ENCODE assay signal across 2 cellular contexts in genomic region chr21:46203203-46203600, GRCh38.
TF ChIP-seq lines count a peak whose summit lies in the region.

No MANE protein-coding gene starts in this region.

TF ChIP-seq in SK-N-SH, 30 proteins besides CTCF, POLR2A, EP300 and RAD21 (continued from another document):
- TF ChIP-seq PBX3 (IDR thresholded peaks at IDR 0.05) (no peak), NRF1 (IDR thresholded peaks at IDR 0.05; ENCODE audit: low read depth, low read length) (no peak), MAX (IDR thresholded peaks at IDR 0.05; ENCODE audit: low read depth) (no peak), REST (IDR thresholded peaks at IDR 0.05; ENCODE audit: low read depth, low read length) (no peak), IRF3 (IDR thresholded peaks at IDR 0.05; ENCODE audit: low read depth, low read length) (no peak), NFIC (IDR thresholded peaks at IDR 0.05; ENCODE audit: borderline replicate concordance) (no peak), YY1 (IDR thresholded peaks at IDR 0.05; ENCODE audit: low read depth) (no peak), USF2 (IDR thresholded peaks at IDR 0.05; ENCODE audit: borderline replicate concordance, low read depth, low read length) (no peak), FOXJ3 (CRISPR knock-in tag; IDR thresholded peaks at IDR 0.05) (no peak), FOSL2 (IDR thresholded peaks at IDR 0.05; ENCODE audit: borderline replicate concordance, low read depth) (no peak), ZBTB33 (IDR thresholded peaks at IDR 0.05; ENCODE audit: borderline replicate concordance, low read depth) (no peak), MEF2A (IDR thresholded peaks at IDR 0.05; ENCODE audit: borderline replicate concordance, low read depth) (no peak)

TF ChIP-seq in SK-N-SH treated with all-trans-retinoic acid at 6 μM for 48 hours, 23 proteins besides CTCF, POLR2A, EP300 and RAD21 (continued from another document):
- no peak for TF ChIP-seq TSHZ2 (CRISPR knock-in tag; IDR thresholded peaks at IDR 0.05)
- no peak for TF ChIP-seq PATZ1 (CRISPR knock-in tag; IDR thresholded peaks at IDR 0.05; ENCODE audit: borderline replicate concordance)
- TF ChIP-seq SNAI2 (CRISPR knock-in tag; IDR thresholded peaks at IDR 0.05) = no peak
- TF ChIP-seq CSRNP3 (CRISPR knock-in tag; IDR thresholded peaks at IDR 0.05) = no peak
- no peak for TF ChIP-seq ZFP30 (CRISPR knock-in tag; IDR thresholded peaks at IDR 0.05)
- TF ChIP-seq ESRRG (CRISPR knock-in tag; IDR thresholded peaks at IDR 0.05) = no peak
- no peak for TF ChIP-seq TOX (CRISPR knock-in tag; IDR thresholded peaks at IDR 0.05; ENCODE audit: borderline replicate concordance)
- no peak for TF ChIP-seq TCF4 (CRISPR knock-in tag; IDR thresholded peaks at IDR 0.05; ENCODE audit: borderline replicate concordance)
- TF ChIP-seq CSDC2 (CRISPR knock-in tag; IDR thresholded peaks at IDR 0.05) = no peak
- no peak for TF ChIP-seq PPARA (CRISPR knock-in tag; IDR thresholded peaks at IDR 0.05; ENCODE audit: borderline replicate concordance)
- TF ChIP-seq RARB (CRISPR knock-in tag; IDR thresholded peaks at IDR 0.05) = no peak
